Comparison of ENCODE assay signal across 18 cellular contexts in the genomic region with DNA sequence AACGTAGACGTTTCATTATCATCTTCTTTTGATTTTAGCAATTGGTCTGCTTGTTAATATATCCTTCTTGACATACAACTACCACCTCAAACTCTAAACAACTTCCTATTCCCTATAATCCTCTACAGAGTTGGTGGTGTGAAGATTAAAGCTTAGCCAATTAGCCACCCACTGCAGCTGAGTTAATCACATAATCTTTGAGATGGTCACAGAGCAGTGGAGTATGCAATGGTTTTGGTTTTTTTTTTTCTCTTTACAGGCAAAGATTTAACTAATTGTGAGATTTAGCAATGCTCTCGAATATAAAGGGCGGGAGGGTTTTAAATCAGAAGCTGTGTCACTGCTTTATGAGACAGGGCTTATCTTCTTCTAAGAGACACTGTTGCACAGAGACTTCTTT. TPM values are rescaled to one million over a fixed set of nuclear protein-coding genes. Genes with fewer than 3 reads are reported as not detected.
DNase-seq lines count a peak whose midpoint lies in the region; ATAC-seq, FAIRE-seq and TF ChIP-seq lines count a peak whose summit lies in the region.
"Had no signal": no experiment of that assay in that cellular context is flagged by ENCODE, and none has a peak within 500 bp of the region (broad histone marks: within the 10 kb centered on the region; RNA-seq: fewer than 3 reads in every experiment).

No MANE protein-coding gene starts in this region.

- H3K27me3 ChIP-seq in A673 (replicated peaks; ENCODE audit: insufficient read depth, low read depth, low read length, poor library complexity) = no peaks in the 10 kb centered on the region
- no peaks in the 10 kb centered on the region for H3K27me3 ChIP-seq in WERI-Rb-1 (ENCODE audit: insufficient read depth, low read depth, severe bottlenecking)
- no peaks in the 10 kb centered on the region for H3K27me3 ChIP-seq in osteoblast (ENCODE audit: insufficient read depth, low read length)
- H3K27me3 ChIP-seq in small intestine (ENCODE audit: control insufficient read depth in 2 of 2, insufficient read depth in 2 of 2, low read length in 2 of 2) = no peaks in the 10 kb centered on the region
- H3K27me3 ChIP-seq: BE2C had no signal

- no peak overlapping the region for H2AFZ ChIP-seq in osteoblast (ENCODE audit: low read length)

- FAIRE-seq in small intestine (lab: Jason Lieb, UNC) = no peak
- FAIRE-seq: GM19239 had no signal

- no peaks in the 10 kb centered on the region for H3K9me3 Mint-ChIP-seq in endothelial cell (ENCODE audit: unreplicated experiment)
- H3K9me3 Mint-ChIP-seq: CD4-positive, alpha-beta memory T cell; HFFc6 had no signal

- DNase-seq in A673 (ENCODE audit: low spot score) = peak; percentile 75
- DNase-seq in NCI-H82 (lab: John Stamatoyannopoulos, UW) = peak; percentile 94
- DNase-seq in WERI-Rb-1 = peak; percentile 47
- DNase-seq in osteoblast (ENCODE audit: insufficient read length, low spot score, missing footprints) = peak; percentile 17
- no peak for DNase-seq in small intestine
- DNase-seq in endothelial cell (ENCODE audit: low spot score) = no peak
- DNase-seq in stimulated activated CD4-positive, alpha-beta T cell treated with anti-CD3 and anti-CD28 coated beads, Interleukin-4, amount 100 ng/mL, for 4 hours = no peak
- DNase-seq: BE2C; CD4-positive, alpha-beta memory T cell; DMS53; GF-D8; HCEC 1CT; HFFc6 had no signal

- no TSS peak for BruUV-seq in A673 (replicated peaks; lab: Mats Ljungman, UMichigan)

- H3K27ac ChIP-seq in A673 (ENCODE audit: low read depth, low read length, poor library complexity, severe bottlenecking) (no peak overlapping the region), WERI-Rb-1 (0 out of 2 replicates have a peak overlapping the region, but pooled peaks have one; percentile 41), osteoblast (ENCODE audit: low read depth, low read length) (no peak overlapping the region), small intestine (ENCODE audit: low read depth in 1 of 2, low read length in 1 of 2) (no peak overlapping the region)
- H3K27ac ChIP-seq: C4-2B had no signal

- no peak overlapping the region for H3K4me2 ChIP-seq in osteoblast (ENCODE audit: insufficient read depth, low read length)

- CTCF ChIA-PET in A673 (lab: Charles Lee) = interaction anchor here (0.7 kb wide), 1 partner anchor 37 kb away, joined by 3 read pairs; no protein-coding TSS in a partner anchor

- TF ChIP-seq CTCF in A673 (conservative IDR thresholded peaks at IDR 0.05; ENCODE audit: low read depth, low read length) (no peak), WERI-Rb-1 (IDR thresholded peaks at IDR 0.05; ENCODE audit: low read depth, low read length) (no peak), osteoblast (IDR thresholded peaks at IDR 0.05; ENCODE audit: extremely low read depth, low read depth, low read length) (no peak), endothelial cell (IDR thresholded peaks at IDR 0.05; ENCODE audit: unreplicated experiment) (no peak)

- 78 to 92% (median 91%) methylated on average over 4 of the region's 4 CpGs for WGBS in small intestine, 3 donors

- no peak overlapping the region for H3K27ac Mint-ChIP-seq in endothelial cell (ENCODE audit: unreplicated experiment)
- H3K27ac Mint-ChIP-seq: CD4-positive, alpha-beta memory T cell; HFFc6 had no signal

- no peaks in the 10 kb centered on the region for H3K9me3 ChIP-seq in A673 (ENCODE audit: low read depth, low read length, poor library complexity, severe bottlenecking)
- H3K9me3 ChIP-seq in WERI-Rb-1 (ENCODE audit: severe bottlenecking) = no peaks in the 10 kb centered on the region
- no peaks in the 10 kb centered on the region for H3K9me3 ChIP-seq in osteoblast (ENCODE audit: low read depth, low read length)
- no peaks in the 10 kb centered on the region for H3K9me3 ChIP-seq in small intestine (ENCODE audit: control insufficient read depth, low read depth)
- H3K9me3 ChIP-seq: BE2C had no signal

- no peak for ATAC-seq in SK-N-SH treated with all-trans-retinoic acid at 6 μM for 48 hours

- no peaks in the 10 kb centered on the region for H4K20me1 ChIP-seq in osteoblast (ENCODE audit: insufficient read depth, low read length)

- H3K36me3 ChIP-seq in A673 (ENCODE audit: insufficient read depth, low read length, poor library complexity, severe bottlenecking) = no peaks in the 10 kb centered on the region
- no peaks in the 10 kb centered on the region for H3K36me3 ChIP-seq in WERI-Rb-1
- H3K36me3 ChIP-seq in osteoblast (ENCODE audit: insufficient read depth, low read length) = no peaks in the 10 kb centered on the region
- no peaks in the 10 kb centered on the region for H3K36me3 ChIP-seq in small intestine (ENCODE audit: control insufficient read depth in 2 of 2, insufficient read depth in 2 of 2, low read length in 2 of 2)
- H3K36me3 ChIP-seq: BE2C had no signal

- H3K4me1 Mint-ChIP-seq in endothelial cell (ENCODE audit: unreplicated experiment) = no peaks in the 10 kb centered on the region

- intact Hi-C loops in A673 (cut with micrococcal nuclease; ENCODE audit: unreplicated experiment) = no loop called here

- peaks cover 11% of the 10 kb centered on the region for H3K36me3 Mint-ChIP-seq in endothelial cell (ENCODE audit: low read depth, unreplicated experiment)

- no peak overlapping the region for H3K4me3 Mint-ChIP-seq in endothelial cell (ENCODE audit: unreplicated experiment)
- H3K4me3 Mint-ChIP-seq: CD4-positive, alpha-beta memory T cell; HFFc6 had no signal

- H3K27me3 Mint-ChIP-seq in endothelial cell (ENCODE audit: unreplicated experiment) = no peaks in the 10 kb centered on the region
- H3K27me3 Mint-ChIP-seq: CD4-positive, alpha-beta memory T cell had no signal

- POLR2A ChIA-PET in A673 (lab: Charles Lee; ENCODE audit: low non-redundant PET) = interaction anchor here (0.6 kb wide), 3 partner anchors 22 to 544 kb away, joined by 3 to 5 read pairs (median 3); no protein-coding TSS in a partner anchor

- H3K79me2 ChIP-seq in osteoblast (ENCODE audit: insufficient read depth, low read length) = no peaks in the 10 kb centered on the region

- H3K4me1 ChIP-seq in A673 (ENCODE audit: insufficient read depth, low read length, poor library complexity, severe bottlenecking) (peaks cover 21% of the 10 kb centered on the region), osteoblast (ENCODE audit: insufficient read depth, low read length) (no peaks in the 10 kb centered on the region), small intestine (ENCODE audit: control insufficient read depth in 2 of 2, insufficient read depth in 1 of 2, low read depth in 1 of 2, low read length in 1 of 2) (no peaks in the 10 kb centered on the region)
- H3K4me1 ChIP-seq: BE2C had no signal

- H3K4me3 ChIP-seq in A673 (ENCODE audit: low read depth, low read length, poor library complexity, severe bottlenecking) (no peak overlapping the region), WERI-Rb-1 (ENCODE audit: low read depth, low read length) (no peak overlapping the region), osteoblast (ENCODE audit: insufficient read depth, low read length) (no peak overlapping the region), small intestine (ENCODE audit: low read depth in 1 of 2, low read length in 2 of 2) (no peak overlapping the region)

TF ChIP-seq in SK-N-SH treated with all-trans-retinoic acid at 6 μM for 48 hours, 23 proteins besides CTCF, POLR2A, EP300 and RAD21 (continues in another document):
- TF ChIP-seq, protein P1, sequence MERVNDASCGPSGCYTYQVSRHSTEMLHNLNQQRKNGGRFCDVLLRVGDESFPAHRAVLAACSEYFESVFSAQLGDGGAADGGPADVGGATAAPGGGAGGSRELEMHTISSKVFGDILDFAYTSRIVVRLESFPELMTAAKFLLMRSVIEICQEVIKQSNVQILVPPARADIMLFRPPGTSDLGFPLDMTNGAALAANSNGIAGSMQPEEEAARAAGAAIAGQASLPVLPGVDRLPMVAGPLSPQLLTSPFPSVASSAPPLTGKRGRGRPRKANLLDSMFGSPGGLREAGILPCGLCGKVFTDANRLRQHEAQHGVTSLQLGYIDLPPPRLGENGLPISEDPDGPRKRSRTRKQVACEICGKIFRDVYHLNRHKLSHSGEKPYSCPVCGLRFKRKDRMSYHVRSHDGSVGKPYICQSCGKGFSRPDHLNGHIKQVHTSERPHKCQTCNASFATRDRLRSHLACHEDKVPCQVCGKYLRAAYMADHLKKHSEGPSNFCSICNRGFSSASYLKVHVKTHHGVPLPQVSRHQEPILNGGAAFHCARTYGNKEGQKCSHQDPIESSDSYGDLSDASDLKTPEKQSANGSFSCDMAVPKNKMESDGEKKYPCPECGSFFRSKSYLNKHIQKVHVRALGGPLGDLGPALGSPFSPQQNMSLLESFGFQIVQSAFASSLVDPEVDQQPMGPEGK (CRISPR knock-in tag; IDR thresholded peaks at IDR 0.05; ENCODE audit: borderline replicate concordance) = no peak
- TF ChIP-seq ISL1 (CRISPR knock-in tag; IDR thresholded peaks at IDR 0.05) (no peak), GLIS3 (CRISPR knock-in tag; IDR thresholded peaks at IDR 0.05) (no peak), ZC3H10 (CRISPR knock-in tag; IDR thresholded peaks at IDR 0.05) (no peak), SNAI2 (CRISPR knock-in tag; IDR thresholded peaks at IDR 0.05) (no peak), ARNTL (CRISPR knock-in tag; IDR thresholded peaks at IDR 0.05; ENCODE audit: borderline replicate concordance, low read depth) (no peak), BACH2 (CRISPR knock-in tag; IDR thresholded peaks at IDR 0.05; ENCODE audit: borderline replicate concordance) (no peak), ESRRG (CRISPR knock-in tag; IDR thresholded peaks at IDR 0.05) (no peak), ZNF8 (CRISPR knock-in tag; IDR thresholded peaks at IDR 0.05) (no peak)

RNA-seq across cellular contexts. Expression of gene STX8, which starts 37.0 kb away (rescaled TPM):
- total RNA-seq in A673 (2021) (51.4 and 56.4 TPM in 2 replicates), osteoblast (72.7 and 95.8 TPM in 2 replicates), endothelial cell (ENCODE audit: unreplicated experiment) (49.2 TPM)
- polyA plus RNA-seq in small intestine = 10 to 100 TPM; 35.3 to 72.2 (median 54.0) TPM

RNA-seq across cellular contexts. Expression of gene CFAP52, which starts 37.8 kb away (rescaled TPM):
- total RNA-seq in A673 (2021) (not detected in 2 replicates), osteoblast (under 0.01 TPM in 1 of 2 replicates, not detected in the other), endothelial cell (ENCODE audit: unreplicated experiment) (not detected)
- not detected for polyA plus RNA-seq in small intestine
- total RNA-seq: CD4-positive, alpha-beta memory T cell; H4; HFFc6; HT1080 had no signal
- polyA plus RNA-seq: CD4-positive, alpha-beta memory T cell had no signal

Comparison
In these comparisons a context has a peak if more than half of its experiments do, and no peak if none do; other contexts are left out.
1. DNase-seq: peak in A673 (single experiment), NCI-H82 (single experiment), WERI-Rb-1 (single experiment) and osteoblast (single experiment); none in small intestine (single experiment), endothelial cell (single experiment) and stimulated activated CD4-positive, alpha-beta T cell treated with anti-CD3 and anti-CD28 coated beads, Interleukin-4, amount 100 ng/mL, for 4 hours (0 of 2).